Comparison of ENCODE assay signal across 1 cellular context in the genomic region with DNA sequence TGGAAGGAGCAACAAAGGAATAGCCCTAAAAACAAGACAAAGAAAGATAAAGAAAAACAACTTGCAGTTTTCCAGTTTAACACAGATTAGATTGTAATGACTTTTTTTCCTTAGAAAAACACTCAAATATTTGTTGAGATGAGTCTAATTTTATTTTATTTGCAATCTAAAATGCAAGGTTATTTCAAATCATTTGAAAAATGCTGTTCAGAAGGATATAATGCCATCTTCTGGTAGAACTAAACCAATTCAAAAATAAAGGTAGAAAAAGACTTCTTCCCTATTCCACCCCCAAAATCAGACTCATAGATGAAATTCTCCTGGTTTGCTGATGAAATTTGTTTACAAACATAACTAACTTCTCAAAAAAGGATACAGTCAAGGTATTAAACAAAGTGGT.
TF ChIP-seq lines count a peak whose summit lies in the region.

No MANE protein-coding gene starts in this region.

TF ChIP-seq in HEK293, 187 proteins besides CTCF, POLR2A, EP300 and RAD21 (continued from another document):
- TF ChIP-seq, protein P1, sequence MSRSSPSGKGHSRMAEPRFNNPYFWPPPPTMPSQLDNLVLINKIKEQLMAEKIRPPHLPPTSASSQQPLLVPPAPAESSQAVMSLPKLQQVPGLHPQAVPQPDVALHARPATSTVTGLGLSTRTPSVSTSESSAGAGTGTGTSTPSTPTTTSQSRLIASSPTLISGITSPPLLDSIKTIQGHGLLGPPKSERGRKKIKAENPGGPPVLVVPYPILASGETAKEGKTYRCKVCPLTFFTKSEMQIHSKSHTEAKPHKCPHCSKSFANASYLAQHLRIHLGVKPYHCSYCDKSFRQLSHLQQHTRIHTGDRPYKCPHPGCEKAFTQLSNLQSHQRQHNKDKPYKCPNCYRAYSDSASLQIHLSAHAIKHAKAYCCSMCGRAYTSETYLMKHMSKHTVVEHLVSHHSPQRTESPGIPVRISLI (tag by site-specific recombination; IDR thresholded peaks at IDR 0.05), result no peak
- TF ChIP-seq ZNF664 (tag by site-specific recombination; IDR thresholded peaks at IDR 0.05), result no peak
- TF ChIP-seq ZNF133 (tag by site-specific recombination; IDR thresholded peaks at IDR 0.05), result no peak
